Comparison of ENCODE assay signal across 21 cellular contexts in the genomic region with DNA sequence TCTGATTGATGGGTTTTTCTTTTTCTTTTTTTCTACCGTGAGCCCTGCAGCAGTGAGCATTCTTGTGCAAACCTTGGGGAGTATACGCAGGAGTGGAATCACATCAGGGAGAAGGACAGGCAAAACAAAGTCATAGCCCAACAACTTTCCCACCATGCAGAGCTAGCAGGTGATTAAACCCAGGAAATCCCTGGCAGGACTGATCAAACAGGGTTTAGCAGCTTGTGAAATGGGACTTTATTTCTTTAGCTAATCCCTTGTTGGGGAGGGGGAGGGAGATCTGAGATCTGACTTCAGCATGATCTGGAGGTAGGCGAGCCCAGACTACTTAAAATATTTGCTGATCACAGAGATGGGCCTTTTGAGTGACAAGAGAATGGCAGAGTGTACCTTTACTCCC.
A peak's percentile ranks its signal among the peaks of the same experiment; 100 is the strongest.
DNase-seq lines count a peak whose midpoint lies in the region; ATAC-seq and TF ChIP-seq lines count a peak whose summit lies in the region.
"Had no signal": no experiment of that assay in that cellular context is flagged by ENCODE, and none has a peak within 500 bp of the region (broad histone marks: within the 10 kb centered on the region; RNA-seq: fewer than 3 reads in every experiment).

No MANE protein-coding gene starts in this region.

- no peaks in the 10 kb centered on the region for H3F3A ChIP-seq in PC-3 (ENCODE audit: low read length, unreplicated experiment)

- 65% methylated on average over 3 of the region's 3 CpGs for WGBS in esophagus muscularis mucosa

- TF ChIP-seq CTCF in PC-3 (conservative IDR thresholded peaks at IDR 0.05; ENCODE audit: low read depth, low read length): no peak
- TF ChIP-seq CTCF in esophagus muscularis mucosa (IDR thresholded peaks at IDR 0.05): no peak
- no peak for TF ChIP-seq CTCF in retinal pigment epithelial cell (conservative IDR thresholded peaks at IDR 0.05; ENCODE audit: low read depth, low read length)
- no peak for TF ChIP-seq CTCF in GM13976 (IDR thresholded peaks at IDR 0.05; ENCODE audit: borderline replicate concordance, control extremely low read depth, extremely low read depth, insufficient read depth, missing control alignments)

- POLR2A ChIA-PET in PC-3 (lab: Charles Lee; ENCODE audit: unreplicated experiment): no interaction called here

- H3K9me2 ChIP-seq in PC-3 (replicated peaks; ENCODE audit: low read length): no peaks in the 10 kb centered on the region

- DNase-seq in D341Med (ENCODE audit: low spot score) (peak; percentile 42), PC-3 (peak; percentile 17), esophagus muscularis mucosa (ENCODE audit: extremely low spot score) (peak; percentile 60), retinal pigment epithelial cell (ENCODE audit: low read depth) (peak; percentile 15), erythroblast (lab: John Stamatoyannopoulos, UW) (no peak), GM13976 (ENCODE audit: low spot score) (no peak)
- DNase-seq: Caco-2; CD4-positive, CD25-positive, alpha-beta regulatory T cell; CD8-positive, alpha-beta T cell; DMS 273 treated with DMSO at 0.1 percent for 48 hours; DMS79; EL; GDM1; GOT3; HFFc6 had no signal

- in situ Hi-C loops in GM13976 (cut with MboI; ENCODE audit: low sequenced_read_pairs, unreplicated experiment): no loop called here

- H2AFZ ChIP-seq in PC-3 (ENCODE audit: low read length): no peak overlapping the region

- no peak overlapping the region for H3K27ac ChIP-seq in PC-3 (ENCODE audit: low read length)
- no peak overlapping the region for H3K27ac ChIP-seq in esophagus muscularis mucosa (replicated peaks in 1 of 4)
- H3K27ac ChIP-seq: 22Rv1, BLaER1, C4-2B had no signal

- no peaks in the 10 kb centered on the region for H4K20me1 ChIP-seq in PC-3 (ENCODE audit: low read length)
- H4K20me1 ChIP-seq: BLaER1 had no signal

- H3K9ac ChIP-seq in PC-3 (ENCODE audit: low read length): no peak overlapping the region
- H3K9ac ChIP-seq: BLaER1 had no signal

- BruUV-seq in PC-3 (replicated peaks; lab: Mats Ljungman, UMichigan): no TSS peak

- H3K27me3 ChIP-seq in PC-3 (ENCODE audit: low read length) (peaks cover 5% of the 10 kb centered on the region; the same call in 1 of the 2 replicates), esophagus muscularis mucosa (no peaks in the 10 kb centered on the region)
- H3K27me3 ChIP-seq: BLaER1 had no signal

- H3K79me2 ChIP-seq in PC-3 (ENCODE audit: low read length): no peaks in the 10 kb centered on the region

- no peak for TF ChIP-seq EP300 in esophagus muscularis mucosa (IDR thresholded peaks at IDR 0.05)

- intact Hi-C loops in PC-3 (cut with micrococcal nuclease) (no loop called here), esophagus muscularis mucosa (cut with DNase I) (no loop called here)

- H3K36me3 ChIP-seq in PC-3 (ENCODE audit: low read depth, low read length): no peaks in the 10 kb centered on the region
- no peaks in the 10 kb centered on the region for H3K36me3 ChIP-seq in esophagus muscularis mucosa
- H3K36me3 ChIP-seq: BLaER1, HAP-1 had no signal

- H3K4me2 ChIP-seq in PC-3 (ENCODE audit: low read length): no peak overlapping the region
- H3K4me2 ChIP-seq: BLaER1 had no signal

- CTCF ChIA-PET in PC-3 (lab: Charles Lee): no interaction called here

- H3K4me3 ChIP-seq in PC-3 (ENCODE audit: low read length): no peak overlapping the region
- H3K4me3 ChIP-seq in esophagus muscularis mucosa: no peak overlapping the region
- no peak overlapping the region for H3K4me3 ChIP-seq in retinal pigment epithelial cell (ENCODE audit: low read length)
- H3K4me3 ChIP-seq: BLaER1, GM12878, HAP-1 had no signal

- H3K9me3 ChIP-seq in PC-3 (ENCODE audit: low read length) (no peaks in the 10 kb centered on the region), esophagus muscularis mucosa (no peaks in the 10 kb centered on the region)
- H3K9me3 ChIP-seq: Caco-2, HAP-1 had no signal

- TF ChIP-seq POLR2A in esophagus muscularis mucosa (IDR thresholded peaks at IDR 0.05; ENCODE audit: low read depth) (no peak), erythroblast (IDR thresholded peaks at IDR 0.05; ENCODE audit: low read length) (no peak)

- H3K4me1 ChIP-seq in PC-3 (ENCODE audit: insufficient read depth, low read length) (no peaks in the 10 kb centered on the region), esophagus muscularis mucosa (peaks cover 0 to 6% (median 0%) of the 10 kb centered on the region in 4 donors)
- H3K4me1 ChIP-seq: BLaER1, Caco-2, HAP-1 had no signal

- no peak for ATAC-seq in PC-3
- ATAC-seq in GM21423 (IDR thresholded peaks at IDR 0.05; ENCODE audit: unreplicated experiment): no peak
- ATAC-seq: CD8-positive, alpha-beta T cell; GM12878 had no signal

Comparison
In these comparisons a context has a peak if more than half of its experiments do, and no peak if none do; other contexts are left out.
1. DNase-seq: peak in D341Med (single experiment), PC-3 (single experiment), esophagus muscularis mucosa (single experiment) and retinal pigment epithelial cell (single experiment); none in erythroblast (0 of 2) and GM13976 (single experiment).